In the genomic region with DNA sequence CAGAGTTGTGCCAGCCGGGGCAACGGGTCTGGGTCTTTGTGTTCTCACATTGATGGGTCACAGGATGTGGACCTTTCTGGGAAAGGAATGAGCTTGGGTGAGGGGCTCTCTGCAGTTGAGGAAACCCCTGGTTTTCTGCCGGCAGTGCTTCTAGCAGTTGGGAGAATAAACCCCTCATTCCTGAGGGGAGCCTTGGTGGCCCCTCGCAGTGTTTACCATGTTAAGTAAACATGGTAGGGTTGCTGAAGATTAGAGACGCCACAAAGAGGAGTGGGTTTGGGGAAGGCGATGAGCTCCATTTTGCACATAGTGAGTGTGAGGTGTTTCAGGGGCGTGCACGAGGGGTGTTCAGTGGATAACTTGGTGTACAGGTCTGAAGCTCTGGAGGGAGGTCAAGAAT, we compare ENCODE assay signal across 20 cellular contexts.
"Had no signal": no experiment of that assay in that cellular context is flagged by ENCODE, and none has a peak within 500 bp of the region (broad histone marks: within the 10 kb centered on the region; RNA-seq: fewer than 3 reads in every experiment).

No MANE protein-coding gene starts in this region.

- H3K27me3 Mint-ChIP-seq: activated naive CD8-positive, alpha-beta T cell treated with anti-CD3 and anti-CD28 coated beads for 36 hours had no signal

- H3K36me3 ChIP-seq: breast epithelium, gastrocnemius medialis, heart left ventricle, tibial artery, vagina had no signal

- H3K4me3 Mint-ChIP-seq: activated naive CD8-positive, alpha-beta T cell treated with anti-CD3 and anti-CD28 coated beads for 36 hours; activated T-cell treated with anti-CD3 and anti-CD28 coated beads, Interleukin-2, amount 50 U/mL, for 4 hours; central memory CD8-positive, alpha-beta T cell; nephron progenitor cell had no signal

- H3K9me3 ChIP-seq: breast epithelium, gastrocnemius medialis, heart left ventricle, SK-N-SH, tibial artery, vagina had no signal

- H3K9ac ChIP-seq: SK-N-SH had no signal

- H3K4me3 ChIP-seq: breast epithelium, gastrocnemius medialis, heart left ventricle, tibial artery, vagina had no signal

- ATAC-seq: stimulated activated naive CD8-positive, alpha-beta T cell treated with anti-CD3 and anti-CD28 coated beads, Interleukin-15, Interleukin-2, amounts not matched to agents 100 U/mL and 50 U/mL, for 24 hours had no signal

- H3K4me1 ChIP-seq: vagina had no signal

- H3K36me3 Mint-ChIP-seq: activated naive CD8-positive, alpha-beta T cell treated with anti-CD3 and anti-CD28 coated beads for 36 hours had no signal

- H3K27ac ChIP-seq: gastrocnemius medialis, vagina, VCaP had no signal

- H3K27ac Mint-ChIP-seq: activated naive CD8-positive, alpha-beta T cell treated with anti-CD3 and anti-CD28 coated beads for 36 hours; nephron progenitor cell had no signal

- H3K9me3 Mint-ChIP-seq: activated naive CD8-positive, alpha-beta T cell treated with anti-CD3 and anti-CD28 coated beads for 36 hours; activated T-cell treated with anti-CD3 and anti-CD28 coated beads, Interleukin-2, amount 50 U/mL, for 4 hours; central memory CD8-positive, alpha-beta T cell had no signal

- H3K4me2 ChIP-seq: SK-N-SH had no signal

- FAIRE-seq: colon, kidney had no signal

- H3K27me3 ChIP-seq: breast epithelium, gastrocnemius medialis, heart left ventricle, tibial artery, vagina had no signal

- H3K4me1 Mint-ChIP-seq: activated naive CD8-positive, alpha-beta T cell treated with anti-CD3 and anti-CD28 coated beads for 36 hours; central memory CD8-positive, alpha-beta T cell had no signal

- DNase-seq: activated CD4-positive, alpha-beta T cell treated with anti-CD3 and anti-CD28 coated beads for 1 hour; activated CD8-positive, alpha-beta memory T cell treated with anti-CD3 and anti-CD28 coated beads, Interleukin-2, amount 50 U/mL, for 48 hours; activated naive CD4-positive, alpha-beta T cell treated with Interleukin-2 at 50 U/mL for 16 hours; activated naive CD8-positive, alpha-beta T cell treated with anti-CD3 and anti-CD28 coated beads for 36 hours; activated T-cell treated with anti-CD3 and anti-CD28 coated beads, Interleukin-2, amount 50 U/mL, for 4 hours; effector memory CD4-positive, alpha-beta T cell; stimulated activated CD4-positive, alpha-beta T cell treated with anti-CD3 and anti-CD28 coated beads, Interleukin-12 subunit alpha, Interleukin-12 subunit beta, amount 100 ng/mL, for 4 hours; stimulated activated CD4-positive, alpha-beta T cell treated with anti-CD3 and anti-CD28 coated beads, Interleukin-4, amount 100 ng/mL, for 4 hours; stimulated activated naive CD8-positive, alpha-beta T cell treated with anti-CD3 and anti-CD28 coated beads, Interleukin-15, Interleukin-2, amounts not matched to agents 100 U/mL and 50 U/mL, for 24 hours had no signal
